In the genomic region with DNA sequence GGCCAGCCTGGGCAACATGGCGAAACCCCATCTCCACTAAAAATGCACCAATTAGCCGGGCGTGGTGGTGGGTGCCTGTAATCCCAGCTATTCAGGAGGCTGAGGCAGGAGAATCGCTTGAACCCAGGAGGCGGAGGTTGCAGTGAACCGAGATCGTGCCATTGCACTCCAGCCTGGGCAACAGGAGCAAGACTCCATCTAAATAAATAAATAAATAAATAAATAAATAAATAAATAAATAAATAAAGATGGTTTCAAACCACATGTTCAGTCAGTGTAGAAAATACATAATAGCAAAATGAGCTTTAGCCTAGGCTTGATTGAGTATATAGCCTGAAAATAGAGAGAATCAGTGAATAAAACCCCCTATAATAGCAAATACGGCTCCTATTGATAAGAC, we compare ENCODE assay signal across 1 cellular context.
TF ChIP-seq lines count a peak whose summit lies in the region.

No MANE protein-coding gene starts in this region.

TF ChIP-seq in HEK293, 187 proteins besides CTCF, POLR2A, EP300 and RAD21 (continued from another document):
- TF ChIP-seq RBAK (tag by site-specific recombination; IDR thresholded peaks at IDR 0.05) (peak; percentile 68), ZNF292 (tag by site-specific recombination; IDR thresholded peaks at IDR 0.05; ENCODE audit: borderline replicate concordance, low read depth) (peak; percentile 86), MZF1 (tag by site-specific recombination; IDR thresholded peaks at IDR 0.05; ENCODE audit: borderline replicate concordance) (peak; percentile 55; the same call in 1 of the 2 replicates), ZNF555 (tag by site-specific recombination; conservative IDR thresholded peaks at IDR 0.05) (peak; percentile 95), ZNF510 (tag by site-specific recombination; IDR thresholded peaks at IDR 0.05; ENCODE audit: insufficient replicate concordance) (peak; percentile 93), ZNF433 (tag by site-specific recombination; IDR thresholded peaks at IDR 0.05; ENCODE audit: low read depth) (peak; percentile 95), GFI1B (tag by site-specific recombination; IDR thresholded peaks at IDR 0.05) (0 out of 2 replicates have a peak, but pooled peaks have one; percentile 15), ZNF629 (tag by site-specific recombination; IDR thresholded peaks at IDR 0.05) (0 out of 2 replicates have a peak, but pooled peaks have one; percentile 27), ZNF202 (tag by site-specific recombination; IDR thresholded peaks at IDR 0.05; ENCODE audit: borderline replicate concordance) (peak; percentile 99), ZNF654 (tag by site-specific recombination; IDR thresholded peaks at IDR 0.05; ENCODE audit: low read depth) (peak; percentile 50), ZNF558 (tag by site-specific recombination; IDR thresholded peaks at IDR 0.05) (peak; percentile 80), ZNF530 (tag by site-specific recombination; IDR thresholded peaks at IDR 0.05; ENCODE audit: low read depth) (0 out of 2 replicates have a peak, but pooled peaks have one; percentile 29), ZBTB1 (tag by site-specific recombination; IDR thresholded peaks at IDR 0.05) (0 out of 2 replicates have a peak, but pooled peaks have one; percentile 39), OVOL3 (tag by site-specific recombination; IDR thresholded peaks at IDR 0.05) (peak; percentile 19; the same call in 1 of the 2 replicates), ZNF354C (tag by site-specific recombination; IDR thresholded peaks at IDR 0.05; ENCODE audit: borderline replicate concordance, low read depth) (0 out of 2 replicates have a peak, but pooled peaks have one; percentile 74)
- TF ChIP-seq, protein P1, sequence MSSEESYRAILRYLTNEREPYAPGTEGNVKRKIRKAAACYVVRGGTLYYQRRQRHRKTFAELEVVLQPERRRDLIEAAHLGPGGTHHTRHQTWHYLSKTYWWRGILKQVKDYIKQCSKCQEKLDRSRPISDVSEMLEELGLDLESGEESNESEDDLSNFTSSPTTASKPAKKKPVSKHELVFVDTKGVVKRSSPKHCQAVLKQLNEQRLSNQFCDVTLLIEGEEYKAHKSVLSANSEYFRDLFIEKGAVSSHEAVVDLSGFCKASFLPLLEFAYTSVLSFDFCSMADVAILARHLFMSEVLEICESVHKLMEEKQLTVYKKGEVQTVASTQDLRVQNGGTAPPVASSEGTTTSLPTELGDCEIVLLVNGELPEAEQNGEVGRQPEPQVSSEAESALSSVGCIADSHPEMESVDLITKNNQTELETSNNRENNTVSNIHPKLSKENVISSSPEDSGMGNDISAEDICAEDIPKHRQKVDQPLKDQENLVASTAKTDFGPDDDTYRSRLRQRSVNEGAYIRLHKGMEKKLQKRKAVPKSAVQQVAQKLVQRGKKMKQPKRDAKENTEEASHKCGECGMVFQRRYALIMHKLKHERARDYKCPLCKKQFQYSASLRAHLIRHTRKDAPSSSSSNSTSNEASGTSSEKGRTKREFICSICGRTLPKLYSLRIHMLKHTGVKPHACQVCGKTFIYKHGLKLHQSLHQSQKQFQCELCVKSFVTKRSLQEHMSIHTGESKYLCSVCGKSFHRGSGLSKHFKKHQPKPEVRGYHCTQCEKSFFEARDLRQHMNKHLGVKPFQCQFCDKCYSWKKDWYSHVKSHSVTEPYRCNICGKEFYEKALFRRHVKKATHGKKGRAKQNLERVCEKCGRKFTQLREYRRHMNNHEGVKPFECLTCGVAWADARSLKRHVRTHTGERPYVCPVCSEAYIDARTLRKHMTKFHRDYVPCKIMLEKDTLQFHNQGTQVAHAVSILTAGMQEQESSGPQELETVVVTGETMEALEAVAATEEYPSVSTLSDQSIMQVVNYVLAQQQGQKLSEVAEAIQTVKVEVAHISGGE (tag by site-specific recombination; conservative IDR thresholded peaks at IDR 0.05; ENCODE audit: low read depth) = peak; percentile 87
- TF ChIP-seq, protein P2, sequence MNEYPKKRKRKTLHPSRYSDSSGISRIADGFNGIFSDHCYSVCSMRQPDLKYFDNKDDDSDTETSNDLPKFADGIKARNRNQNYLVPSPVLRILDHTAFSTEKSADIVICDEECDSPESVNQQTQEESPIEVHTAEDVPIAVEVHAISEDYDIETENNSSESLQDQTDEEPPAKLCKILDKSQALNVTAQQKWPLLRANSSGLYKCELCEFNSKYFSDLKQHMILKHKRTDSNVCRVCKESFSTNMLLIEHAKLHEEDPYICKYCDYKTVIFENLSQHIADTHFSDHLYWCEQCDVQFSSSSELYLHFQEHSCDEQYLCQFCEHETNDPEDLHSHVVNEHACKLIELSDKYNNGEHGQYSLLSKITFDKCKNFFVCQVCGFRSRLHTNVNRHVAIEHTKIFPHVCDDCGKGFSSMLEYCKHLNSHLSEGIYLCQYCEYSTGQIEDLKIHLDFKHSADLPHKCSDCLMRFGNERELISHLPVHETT (tag by site-specific recombination; IDR thresholded peaks at IDR 0.05) = peak; percentile 49; the same call in 1 of the 2 replicates
- TF ChIP-seq, protein P3, sequence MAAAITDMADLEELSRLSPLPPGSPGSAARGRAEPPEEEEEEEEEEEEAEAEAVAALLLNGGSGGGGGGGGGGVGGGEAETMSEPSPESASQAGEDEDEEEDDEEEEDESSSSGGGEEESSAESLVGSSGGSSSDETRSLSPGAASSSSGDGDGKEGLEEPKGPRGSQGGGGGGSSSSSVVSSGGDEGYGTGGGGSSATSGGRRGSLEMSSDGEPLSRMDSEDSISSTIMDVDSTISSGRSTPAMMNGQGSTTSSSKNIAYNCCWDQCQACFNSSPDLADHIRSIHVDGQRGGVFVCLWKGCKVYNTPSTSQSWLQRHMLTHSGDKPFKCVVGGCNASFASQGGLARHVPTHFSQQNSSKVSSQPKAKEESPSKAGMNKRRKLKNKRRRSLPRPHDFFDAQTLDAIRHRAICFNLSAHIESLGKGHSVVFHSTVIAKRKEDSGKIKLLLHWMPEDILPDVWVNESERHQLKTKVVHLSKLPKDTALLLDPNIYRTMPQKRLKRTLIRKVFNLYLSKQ (tag by site-specific recombination; IDR thresholded peaks at IDR 0.05; ENCODE audit: borderline replicate concordance) = peak; percentile 63; the same call in 1 of the 2 replicates
- TF ChIP-seq, protein P4, sequence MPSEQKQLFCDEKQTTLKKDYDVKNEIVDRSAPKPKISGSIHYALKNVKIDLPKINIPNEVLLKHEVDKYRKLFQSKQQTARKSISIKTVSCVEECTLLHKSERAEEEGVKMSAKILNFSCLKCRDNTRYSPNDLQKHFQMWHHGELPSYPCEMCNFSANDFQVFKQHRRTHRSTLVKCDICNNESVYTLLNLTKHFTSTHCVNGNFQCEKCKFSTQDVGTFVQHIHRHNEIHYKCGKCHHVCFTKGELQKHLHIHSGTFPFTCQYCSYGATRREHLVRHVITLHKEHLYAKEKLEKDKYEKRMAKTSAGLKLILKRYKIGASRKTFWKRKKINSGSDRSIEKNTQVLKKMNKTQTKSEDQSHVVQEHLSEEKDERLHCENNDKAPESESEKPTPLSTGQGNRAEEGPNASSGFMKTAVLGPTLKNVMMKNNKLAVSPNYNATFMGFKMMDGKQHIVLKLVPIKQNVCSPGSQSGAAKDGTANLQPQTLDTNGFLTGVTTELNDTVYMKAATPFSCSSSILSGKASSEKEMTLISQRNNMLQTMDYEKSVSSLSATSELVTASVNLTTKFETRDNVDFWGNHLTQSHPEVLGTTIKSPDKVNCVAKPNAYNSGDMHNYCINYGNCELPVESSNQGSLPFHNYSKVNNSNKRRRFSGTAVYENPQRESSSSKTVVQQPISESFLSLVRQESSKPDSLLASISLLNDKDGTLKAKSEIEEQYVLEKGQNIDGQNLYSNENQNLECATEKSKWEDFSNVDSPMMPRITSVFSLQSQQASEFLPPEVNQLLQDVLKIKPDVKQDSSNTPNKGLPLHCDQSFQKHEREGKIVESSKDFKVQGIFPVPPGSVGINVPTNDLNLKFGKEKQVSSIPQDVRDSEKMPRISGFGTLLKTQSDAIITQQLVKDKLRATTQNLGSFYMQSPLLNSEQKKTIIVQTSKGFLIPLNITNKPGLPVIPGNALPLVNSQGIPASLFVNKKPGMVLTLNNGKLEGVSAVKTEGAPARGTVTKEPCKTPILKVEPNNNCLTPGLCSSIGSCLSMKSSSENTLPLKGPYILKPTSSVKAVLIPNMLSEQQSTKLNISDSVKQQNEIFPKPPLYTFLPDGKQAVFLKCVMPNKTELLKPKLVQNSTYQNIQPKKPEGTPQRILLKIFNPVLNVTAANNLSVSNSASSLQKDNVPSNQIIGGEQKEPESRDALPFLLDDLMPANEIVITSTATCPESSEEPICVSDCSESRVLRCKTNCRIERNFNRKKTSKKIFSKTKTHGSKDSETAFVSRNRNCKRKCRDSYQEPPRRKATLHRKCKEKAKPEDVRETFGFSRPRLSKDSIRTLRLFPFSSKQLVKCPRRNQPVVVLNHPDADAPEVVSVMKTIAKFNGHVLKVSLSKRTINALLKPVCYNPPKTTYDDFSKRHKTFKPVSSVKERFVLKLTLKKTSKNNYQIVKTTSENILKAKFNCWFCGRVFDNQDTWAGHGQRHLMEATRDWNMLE (tag by site-specific recombination; conservative IDR thresholded peaks at IDR 0.05; ENCODE audit: low read depth) = peak; percentile 92
